22 cellular contexts compared by ENCODE assay signal in the genomic region with DNA sequence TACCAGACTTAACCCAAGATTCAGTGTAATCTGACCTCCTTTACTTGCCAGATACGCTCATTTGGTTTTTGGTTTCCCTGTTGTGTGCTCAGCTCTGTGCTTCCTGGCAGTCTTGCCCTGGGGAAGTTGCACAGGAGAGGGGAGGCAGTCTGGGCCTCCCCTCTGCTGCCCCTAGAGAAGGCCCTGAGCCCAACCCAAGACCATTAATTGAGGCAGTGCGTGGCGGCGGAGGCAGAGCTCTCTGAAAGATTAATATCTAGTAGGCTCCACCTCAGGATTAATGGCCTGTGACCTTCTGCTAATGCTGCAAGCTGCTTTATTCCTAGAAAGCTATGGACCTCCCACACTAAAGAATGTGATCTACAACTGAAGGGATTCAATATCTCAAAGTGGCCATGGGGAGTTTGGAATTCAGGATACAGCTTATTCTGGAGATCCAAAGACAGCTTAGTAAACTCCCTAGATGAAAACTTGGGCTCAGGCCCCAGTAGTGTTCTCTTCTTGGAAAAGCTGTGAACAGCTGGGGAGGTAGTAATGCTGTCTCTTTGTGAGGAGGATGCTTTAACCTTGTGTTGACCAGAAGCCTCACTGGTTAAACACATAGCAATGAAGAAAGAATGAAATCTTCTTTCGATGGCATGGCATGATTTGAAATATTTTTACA. TPM values are rescaled to one million over a fixed set of nuclear protein-coding genes. Genes with fewer than 3 reads are reported as not detected.
DNase-seq lines count a peak whose midpoint lies in the region; ATAC-seq and TF ChIP-seq lines count a peak whose summit lies in the region.
"Had no signal": no experiment of that assay in that cellular context is flagged by ENCODE, and none has a peak within 500 bp of the region (broad histone marks: within the 10 kb centered on the region; RNA-seq: fewer than 3 reads in every experiment).

No MANE protein-coding gene starts in this region.

- H3K27me3 Mint-ChIP-seq in H9 (ENCODE audit: low read depth): peaks cover 2% of the 10 kb centered on the region; the same call in 1 of the 2 replicates
- H3K27me3 Mint-ChIP-seq: activated naive CD4-positive, alpha-beta T cell treated with anti-CD3 and anti-CD28 coated beads, Interleukin-2, amount 50 U/mL, for 24 hours; naive thymus-derived CD8-positive, alpha-beta T cell had no signal

- H3K27me3 ChIP-seq in H9 (ENCODE audit: insufficient read depth, low read length) (no peaks in the 10 kb centered on the region), SJCRH30 (no peaks in the 10 kb centered on the region)
- H3K27me3 ChIP-seq: BLaER1, body of pancreas, thyroid gland had no signal

- H2BK12ac ChIP-seq in H9 (ENCODE audit: insufficient read length, low read depth, low read length): no peak overlapping the region

- H4K91ac ChIP-seq in H9 (ENCODE audit: insufficient read length, low read depth, low read length): no peak overlapping the region

- H3K14ac ChIP-seq in H9 (ENCODE audit: insufficient read depth, low read length): no peak overlapping the region

- no peak overlapping the region for H2AFZ ChIP-seq in H9 (ENCODE audit: low read length)

- no peaks in the 10 kb centered on the region for H3K79me1 ChIP-seq in H9 (ENCODE audit: insufficient read depth, low read depth, low read length, poor library complexity, severe bottlenecking)

- H3K4me3 Mint-ChIP-seq in H9: no peak overlapping the region
- H3K4me3 Mint-ChIP-seq: activated CD4-positive, alpha-beta T cell treated with anti-CD3 and anti-CD28 coated beads, Interleukin-2, amount 10 ng/mL, durations not matched to agents 24 days and 14 days; activated naive CD4-positive, alpha-beta T cell treated with anti-CD3 and anti-CD28 coated beads, Interleukin-2, amount 50 U/mL, for 24 hours; naive thymus-derived CD8-positive, alpha-beta T cell had no signal

- H3K4me2 ChIP-seq in H9 (ENCODE audit: insufficient read depth, insufficient read length, low read length): no peak overlapping the region
- H3K4me2 ChIP-seq: BLaER1 had no signal

- no peaks in the 10 kb centered on the region for H3K36me3 ChIP-seq in SJCRH30
- H3K36me3 ChIP-seq: esophagus squamous epithelium, lower lobe of right lung, thyroid gland had no signal

- peak overlapping the region in 2 of 3 experiments; percentile 61 to 93; a peak in 2 of 7 replicates for H3K27ac Mint-ChIP-seq in H9
- H3K27ac Mint-ChIP-seq: activated CD4-positive, alpha-beta T cell treated with anti-CD3 and anti-CD28 coated beads, Interleukin-2, amount 10 ng/mL, durations not matched to agents 24 days and 14 days; activated naive CD4-positive, alpha-beta T cell treated with anti-CD3 and anti-CD28 coated beads, Interleukin-2, amount 50 U/mL, for 24 hours; naive thymus-derived CD8-positive, alpha-beta T cell had no signal

- no peaks in the 10 kb centered on the region for H3K23me2 ChIP-seq in H9 (ENCODE audit: insufficient read length, low read depth, low read length, poor library complexity, severe bottlenecking)

- no peak overlapping the region for H2BK5ac ChIP-seq in H9 (ENCODE audit: insufficient read length, low read length)

- no peaks in the 10 kb centered on the region for H3K79me2 ChIP-seq in H9 (ENCODE audit: insufficient read depth, low read length)

- no peak overlapping the region for H3K27ac ChIP-seq in H9 (ENCODE audit: insufficient read length, low read depth, low read length)
- peak overlapping the region; percentile 56 for H3K27ac ChIP-seq in SJCRH30
- H3K27ac ChIP-seq: BLaER1, body of pancreas, esophagus squamous epithelium, lower lobe of right lung, thyroid gland had no signal

- TF ChIP-seq CTCF in H9 (conservative IDR thresholded peaks at IDR 0.05) (no peak), foreskin fibroblast (IDR thresholded peaks at IDR 0.05; ENCODE audit: low read depth, low read length) (no peak)

- H2BK15ac ChIP-seq in H9 (ENCODE audit: low read depth, low read length): no peak overlapping the region

- no peaks in the 10 kb centered on the region for H4K20me1 ChIP-seq in H9 (ENCODE audit: control insufficient read depth, insufficient read depth, insufficient read length)
- H4K20me1 ChIP-seq: BLaER1 had no signal

- peaks cover 0 to 11% (median 4%) of the 10 kb centered on the region in 3 experiments; a peak in 5 of 7 replicates for H3K36me3 Mint-ChIP-seq in H9 (ENCODE audit: insufficient read depth in 1 of 3, low read depth in 3 of 3)
- H3K36me3 Mint-ChIP-seq: activated naive CD4-positive, alpha-beta T cell treated with anti-CD3 and anti-CD28 coated beads, Interleukin-2, amount 50 U/mL, for 24 hours had no signal

- H3K4me1 ChIP-seq in H9 (ENCODE audit: insufficient read depth, low read length) (no peaks in the 10 kb centered on the region), SJCRH30 (peaks cover 12% of the 10 kb centered on the region)
- H3K4me1 ChIP-seq: BLaER1, body of pancreas, esophagus squamous epithelium, lower lobe of right lung, thyroid gland had no signal

- H3K23ac ChIP-seq in H9 (ENCODE audit: insufficient read length, low read depth, low read length): no peak overlapping the region

- no CpG with 5 or more reads among the region's 5 CpGs for WGBS in H9 (ENCODE audit: extremely low coverage, insufficient read length, low lambda C conversion rate)

- H4K8ac ChIP-seq in H9 (replicated peaks; ENCODE audit: insufficient read length, low read depth, low read length): no peak overlapping the region

- H2AK5ac ChIP-seq in H9 (ENCODE audit: insufficient read length, low read length): no peak overlapping the region

- DNase-seq in H9 (peak; percentile 28), SJCRH30 (peak; percentile 38 to 60), iPS-NIHi7 (ENCODE audit: extremely low spot score) (peak; percentile 13), retina (peak; percentile 16), foreskin fibroblast (no peak)
- no peak for DNase-seq in stimulated activated CD4-positive, alpha-beta T cell treated with anti-CD3 and anti-CD28 coated beads, Interleukin-2, amount 100 ng/mL, for 48 hours
- DNase-seq: activated CD4-positive, alpha-beta T cell treated with anti-CD3 and anti-CD28 coated beads, Interleukin-2, amount 10 ng/mL, durations not matched to agents 24 days and 14 days; body of pancreas; esophagus squamous epithelium; lower lobe of right lung; MM.1S; naive thymus-derived CD8-positive, alpha-beta T cell; NCI-H2081 treated with DMSO at 0.1 percent for 48 hours; NK-92 treated with Interleukin-12 subunit alpha and Interleukin-12 subunit beta, amount 100 ng/mL, for 24 hours; SHP77; stimulated activated CD4-positive, alpha-beta T cell treated with anti-CD3 and anti-CD28 coated beads, Interleukin-4, amount 100 ng/mL, for 1 hour; thyroid gland had no signal

- no peak overlapping the region for H3K4ac ChIP-seq in H9 (ENCODE audit: low read depth, low read length)

- H2BK120ac ChIP-seq in H9 (ENCODE audit: low read depth, low read length, poor library complexity, severe bottlenecking): no peak overlapping the region

- H3K9me3 ChIP-seq in H9 (ENCODE audit: control insufficient read depth, low read depth, low read length): no peaks in the 10 kb centered on the region
- H3K9me3 ChIP-seq in SJCRH30 (replicated peaks): no peaks in the 10 kb centered on the region
- H3K9me3 ChIP-seq: body of pancreas, esophagus squamous epithelium, lower lobe of right lung, thyroid gland had no signal

- H3K18ac ChIP-seq in H9 (ENCODE audit: insufficient read length, low read depth, low read length): no peak overlapping the region

- peaks cover 25 to 31% of the 10 kb centered on the region in 2 experiments for H3K4me1 Mint-ChIP-seq in H9
- H3K4me1 Mint-ChIP-seq: activated CD4-positive, alpha-beta T cell treated with anti-CD3 and anti-CD28 coated beads, Interleukin-2, amount 10 ng/mL, durations not matched to agents 24 days and 14 days; activated naive CD4-positive, alpha-beta T cell treated with anti-CD3 and anti-CD28 coated beads, Interleukin-2, amount 50 U/mL, for 24 hours had no signal

- no peak overlapping the region for H2BK20ac ChIP-seq in H9 (ENCODE audit: low read depth, low read length, poor library complexity, severe bottlenecking)

- H4K5ac ChIP-seq in H9 (ENCODE audit: insufficient read length, low read depth, low read length): no peak overlapping the region

- H3K56ac ChIP-seq in H9 (ENCODE audit: insufficient read length, low read depth, low read length): no peak overlapping the region

- H3K9ac ChIP-seq in H9 (ENCODE audit: extremely low read depth, insufficient read length, low read length): no peak overlapping the region
- H3K9ac ChIP-seq: BLaER1 had no signal

- ATAC-seq in GM18519 (IDR thresholded peaks at IDR 0.05; ENCODE audit: low FRiP score, unreplicated experiment): no peak
- no peak for ATAC-seq in GM21786 (IDR thresholded peaks at IDR 0.05; ENCODE audit: unreplicated experiment)
- ATAC-seq: body of pancreas; HCT116; lower lobe of right lung; naive thymus-derived CD8-positive, alpha-beta T cell had no signal

- H3K9me3 Mint-ChIP-seq in H9: peaks cover 11 to 13% of the 10 kb centered on the region in 2 experiments; a peak in 2 of 5 replicates
- H3K9me3 Mint-ChIP-seq: activated CD4-positive, alpha-beta T cell treated with anti-CD3 and anti-CD28 coated beads, Interleukin-2, amount 10 ng/mL, durations not matched to agents 24 days and 14 days; activated naive CD4-positive, alpha-beta T cell treated with anti-CD3 and anti-CD28 coated beads, Interleukin-2, amount 50 U/mL, for 24 hours; naive thymus-derived CD8-positive, alpha-beta T cell had no signal

- no peak overlapping the region for H3T11ph ChIP-seq in H9 (ENCODE audit: low read length)

- no peak overlapping the region for H3K4me3 ChIP-seq in SJCRH30
- H3K4me3 ChIP-seq in foreskin fibroblast (ENCODE audit: low read depth in 1 of 2, low read length in 2 of 2): no peak overlapping the region
- H3K4me3 ChIP-seq: BLaER1, body of pancreas, esophagus squamous epithelium, lower lobe of right lung, thyroid gland had no signal

RNA-seq across cellular contexts. Expression of a gene that starts 41.3 kb away (rescaled TPM):
- total RNA-seq in H9 (2021): 27.0 and 29.4 TPM in 2 replicates
- total RNA-seq in SJCRH30 (2014; rRNA removed; shearing (Covaris generic)): 21.3 and 21.5 TPM in 2 replicates

Comparison
In these comparisons a context has a peak if more than half of its experiments do, and no peak if none do; other contexts are left out.
1. DNase-seq: peak in H9 (single experiment), SJCRH30 (2 of 2), iPS-NIHi7 (single experiment) and retina (single experiment); none in stimulated activated CD4-positive, alpha-beta T cell treated with anti-CD3 and anti-CD28 coated beads, Interleukin-2, amount 100 ng/mL, for 48 hours (0 of 2) and foreskin fibroblast (0 of 2).